ENCODE assay signal across 1 cellular context in genomic region chr11:65569164-65569972, GRCh38.
TF ChIP-seq lines count a peak whose summit lies in the region.

No MANE protein-coding gene starts in this region.

TF ChIP-seq in GM12878, 131 proteins besides CTCF, POLR2A, EP300 and RAD21:
- TF ChIP-seq, protein P1, sequence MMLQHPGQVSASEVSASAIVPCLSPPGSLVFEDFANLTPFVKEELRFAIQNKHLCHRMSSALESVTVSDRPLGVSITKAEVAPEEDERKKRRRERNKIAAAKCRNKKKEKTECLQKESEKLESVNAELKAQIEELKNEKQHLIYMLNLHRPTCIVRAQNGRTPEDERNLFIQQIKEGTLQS (IDR thresholded peaks at IDR 0.05; ENCODE audit: borderline replicate concordance, extremely low read depth, low read depth, low read length), result no peak
- TF ChIP-seq CHD4 (IDR thresholded peaks at IDR 0.05), result no peak
- no peak for TF ChIP-seq LARP7 (IDR thresholded peaks at IDR 0.05)
- TF ChIP-seq CBX5 (IDR thresholded peaks at IDR 0.05; ENCODE audit: low read depth), result no peak
- peak; percentile 54; the same call in 1 of the 2 replicates for TF ChIP-seq HDGF (IDR thresholded peaks at IDR 0.05)
- TF ChIP-seq SMAD1 (IDR thresholded peaks at IDR 0.05; ENCODE audit: low read depth, partially characterized antibody), result peak; percentile 66
- TF ChIP-seq, protein P2, sequence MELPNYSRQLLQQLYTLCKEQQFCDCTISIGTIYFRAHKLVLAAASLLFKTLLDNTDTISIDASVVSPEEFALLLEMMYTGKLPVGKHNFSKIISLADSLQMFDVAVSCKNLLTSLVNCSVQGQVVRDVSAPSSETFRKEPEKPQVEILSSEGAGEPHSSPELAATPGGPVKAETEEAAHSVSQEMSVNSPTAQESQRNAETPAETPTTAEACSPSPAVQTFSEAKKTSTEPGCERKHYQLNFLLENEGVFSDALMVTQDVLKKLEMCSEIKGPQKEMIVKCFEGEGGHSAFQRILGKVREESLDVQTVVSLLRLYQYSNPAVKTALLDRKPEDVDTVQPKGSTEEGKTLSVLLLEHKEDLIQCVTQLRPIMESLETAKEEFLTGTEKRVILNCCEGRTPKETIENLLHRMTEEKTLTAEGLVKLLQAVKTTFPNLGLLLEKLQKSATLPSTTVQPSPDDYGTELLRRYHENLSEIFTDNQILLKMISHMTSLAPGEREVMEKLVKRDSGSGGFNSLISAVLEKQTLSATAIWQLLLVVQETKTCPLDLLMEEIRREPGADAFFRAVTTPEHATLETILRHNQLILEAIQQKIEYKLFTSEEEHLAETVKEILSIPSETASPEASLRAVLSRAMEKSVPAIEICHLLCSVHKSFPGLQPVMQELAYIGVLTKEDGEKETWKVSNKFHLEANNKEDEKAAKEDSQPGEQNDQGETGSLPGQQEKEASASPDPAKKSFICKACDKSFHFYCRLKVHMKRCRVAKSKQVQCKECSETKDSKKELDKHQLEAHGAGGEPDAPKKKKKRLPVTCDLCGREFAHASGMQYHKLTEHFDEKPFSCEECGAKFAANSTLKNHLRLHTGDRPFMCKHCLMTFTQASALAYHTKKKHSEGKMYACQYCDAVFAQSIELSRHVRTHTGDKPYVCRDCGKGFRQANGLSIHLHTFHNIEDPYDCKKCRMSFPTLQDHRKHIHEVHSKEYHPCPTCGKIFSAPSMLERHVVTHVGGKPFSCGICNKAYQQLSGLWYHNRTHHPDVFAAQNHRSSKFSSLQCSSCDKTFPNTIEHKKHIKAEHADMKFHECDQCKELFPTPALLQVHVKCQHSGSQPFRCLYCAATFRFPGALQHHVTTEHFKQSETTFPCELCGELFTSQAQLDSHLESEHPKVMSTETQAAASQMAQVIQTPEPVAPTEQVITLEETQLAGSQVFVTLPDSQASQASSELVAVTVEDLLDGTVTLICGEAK (IDR thresholded peaks at IDR 0.05; ENCODE audit: borderline replicate concordance), result peak; percentile 29
- TF ChIP-seq E2F4 (IDR thresholded peaks at IDR 0.05; ENCODE audit: low read depth, low read length), result no peak
- TF ChIP-seq ZNF217 (IDR thresholded peaks at IDR 0.05), result no peak
- TF ChIP-seq MYC (IDR thresholded peaks at IDR 0.05; ENCODE audit: insufficient read depth, insufficient read length, insufficient replicate concordance, low read length, severe bottlenecking), result peak; percentile 0
- TF ChIP-seq PKNOX1 (IDR thresholded peaks at IDR 0.05), result no peak
- TF ChIP-seq, protein P3, sequence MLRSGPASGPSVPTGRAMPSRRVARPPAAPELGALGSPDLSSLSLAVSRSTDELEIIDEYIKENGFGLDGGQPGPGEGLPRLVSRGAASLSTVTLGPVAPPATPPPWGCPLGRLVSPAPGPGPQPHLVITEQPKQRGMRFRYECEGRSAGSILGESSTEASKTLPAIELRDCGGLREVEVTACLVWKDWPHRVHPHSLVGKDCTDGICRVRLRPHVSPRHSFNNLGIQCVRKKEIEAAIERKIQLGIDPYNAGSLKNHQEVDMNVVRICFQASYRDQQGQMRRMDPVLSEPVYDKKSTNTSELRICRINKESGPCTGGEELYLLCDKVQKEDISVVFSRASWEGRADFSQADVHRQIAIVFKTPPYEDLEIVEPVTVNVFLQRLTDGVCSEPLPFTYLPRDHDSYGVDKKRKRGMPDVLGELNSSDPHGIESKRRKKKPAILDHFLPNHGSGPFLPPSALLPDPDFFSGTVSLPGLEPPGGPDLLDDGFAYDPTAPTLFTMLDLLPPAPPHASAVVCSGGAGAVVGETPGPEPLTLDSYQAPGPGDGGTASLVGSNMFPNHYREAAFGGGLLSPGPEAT (IDR thresholded peaks at IDR 0.05; ENCODE audit: low read depth), result no peak
- no peak for TF ChIP-seq FOS (IDR thresholded peaks at IDR 0.05; ENCODE audit: borderline replicate concordance, extremely low read depth, insufficient read length)
- TF ChIP-seq, protein P4, sequence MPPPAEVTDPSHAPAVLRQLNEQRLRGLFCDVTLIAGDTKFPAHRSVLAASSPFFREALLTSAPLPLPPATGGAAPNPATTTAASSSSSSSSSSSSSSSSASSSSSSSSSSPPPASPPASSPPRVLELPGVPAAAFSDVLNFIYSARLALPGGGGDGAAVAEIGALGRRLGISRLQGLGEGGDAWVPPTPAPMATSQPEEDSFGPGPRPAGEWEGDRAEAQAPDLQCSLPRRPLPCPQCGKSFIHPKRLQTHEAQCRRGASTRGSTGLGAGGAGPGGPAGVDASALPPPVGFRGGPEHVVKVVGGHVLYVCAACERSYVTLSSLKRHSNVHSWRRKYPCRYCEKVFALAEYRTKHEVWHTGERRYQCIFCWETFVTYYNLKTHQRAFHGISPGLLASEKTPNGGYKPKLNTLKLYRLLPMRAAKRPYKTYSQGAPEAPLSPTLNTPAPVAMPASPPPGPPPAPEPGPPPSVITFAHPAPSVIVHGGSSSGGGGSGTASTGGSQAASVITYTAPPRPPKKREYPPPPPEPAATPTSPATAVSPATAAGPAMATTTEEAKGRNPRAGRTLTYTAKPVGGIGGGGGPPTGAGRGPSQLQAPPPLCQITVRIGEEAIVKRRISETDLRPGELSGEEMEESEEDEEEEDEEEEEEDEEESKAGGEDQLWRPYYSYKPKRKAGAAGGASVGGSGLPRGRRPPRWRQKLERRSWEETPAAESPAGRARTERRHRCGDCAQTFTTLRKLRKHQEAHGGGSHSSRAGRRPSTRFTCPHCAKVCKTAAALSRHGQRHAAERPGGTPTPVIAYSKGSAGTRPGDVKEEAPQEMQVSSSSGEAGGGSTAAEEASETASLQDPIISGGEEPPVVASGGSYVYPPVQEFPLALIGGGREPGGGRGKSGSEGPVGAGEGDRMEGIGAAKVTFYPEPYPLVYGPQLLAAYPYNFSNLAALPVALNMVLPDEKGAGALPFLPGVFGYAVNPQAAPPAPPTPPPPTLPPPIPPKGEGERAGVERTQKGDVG (CRISPR knock-in tag; IDR thresholded peaks at IDR 0.05), result no peak
- no peak; the same call in 1 of the 2 replicates for TF ChIP-seq POLR2AphosphoS2 (IDR thresholded peaks at IDR 0.05; ENCODE audit: low read depth, low read length)
- TF ChIP-seq TCF12 (IDR thresholded peaks at IDR 0.05; ENCODE audit: low read depth, low read length), result no peak
- TF ChIP-seq CBFB (IDR thresholded peaks at IDR 0.05; ENCODE audit: low read depth), result no peak; the same call in 1 of the 2 replicates
- TF ChIP-seq CREM (IDR thresholded peaks at IDR 0.05; ENCODE audit: low read depth), result no peak
- peak; percentile 44; the same call in 1 of the 2 replicates for TF ChIP-seq MLLT1 (IDR thresholded peaks at IDR 0.05)
- no peak for TF ChIP-seq STAT1 (conservative IDR thresholded peaks at IDR 0.05)
- TF ChIP-seq, protein P5, sequence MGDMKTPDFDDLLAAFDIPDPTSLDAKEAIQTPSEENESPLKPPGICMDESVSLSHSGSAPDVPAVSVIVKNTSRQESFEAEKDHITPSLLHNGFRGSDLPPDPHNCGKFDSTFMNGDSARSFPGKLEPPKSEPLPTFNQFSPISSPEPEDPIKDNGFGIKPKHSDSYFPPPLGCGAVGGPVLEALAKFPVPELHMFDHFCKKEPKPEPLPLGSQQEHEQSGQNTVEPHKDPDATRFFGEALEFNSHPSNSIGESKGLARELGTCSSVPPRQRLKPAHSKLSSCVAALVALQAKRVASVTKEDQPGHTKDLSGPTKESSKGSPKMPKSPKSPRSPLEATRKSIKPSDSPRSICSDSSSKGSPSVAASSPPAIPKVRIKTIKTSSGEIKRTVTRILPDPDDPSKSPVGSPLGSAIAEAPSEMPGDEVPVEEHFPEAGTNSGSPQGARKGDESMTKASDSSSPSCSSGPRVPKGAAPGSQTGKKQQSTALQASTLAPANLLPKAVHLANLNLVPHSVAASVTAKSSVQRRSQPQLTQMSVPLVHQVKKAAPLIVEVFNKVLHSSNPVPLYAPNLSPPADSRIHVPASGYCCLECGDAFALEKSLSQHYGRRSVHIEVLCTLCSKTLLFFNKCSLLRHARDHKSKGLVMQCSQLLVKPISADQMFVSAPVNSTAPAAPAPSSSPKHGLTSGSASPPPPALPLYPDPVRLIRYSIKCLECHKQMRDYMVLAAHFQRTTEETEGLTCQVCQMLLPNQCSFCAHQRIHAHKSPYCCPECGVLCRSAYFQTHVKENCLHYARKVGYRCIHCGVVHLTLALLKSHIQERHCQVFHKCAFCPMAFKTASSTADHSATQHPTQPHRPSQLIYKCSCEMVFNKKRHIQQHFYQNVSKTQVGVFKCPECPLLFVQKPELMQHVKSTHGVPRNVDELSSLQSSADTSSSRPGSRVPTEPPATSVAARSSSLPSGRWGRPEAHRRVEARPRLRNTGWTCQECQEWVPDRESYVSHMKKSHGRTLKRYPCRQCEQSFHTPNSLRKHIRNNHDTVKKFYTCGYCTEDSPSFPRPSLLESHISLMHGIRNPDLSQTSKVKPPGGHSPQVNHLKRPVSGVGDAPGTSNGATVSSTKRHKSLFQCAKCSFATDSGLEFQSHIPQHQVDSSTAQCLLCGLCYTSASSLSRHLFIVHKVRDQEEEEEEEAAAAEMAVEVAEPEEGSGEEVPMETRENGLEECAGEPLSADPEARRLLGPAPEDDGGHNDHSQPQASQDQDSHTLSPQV (IDR thresholded peaks at IDR 0.05), result no peak
- peak; percentile 73; the same call in 1 of the 2 replicates for TF ChIP-seq SMAD5 (IDR thresholded peaks at IDR 0.05; ENCODE audit: low read depth)
- TF ChIP-seq, protein P6, sequence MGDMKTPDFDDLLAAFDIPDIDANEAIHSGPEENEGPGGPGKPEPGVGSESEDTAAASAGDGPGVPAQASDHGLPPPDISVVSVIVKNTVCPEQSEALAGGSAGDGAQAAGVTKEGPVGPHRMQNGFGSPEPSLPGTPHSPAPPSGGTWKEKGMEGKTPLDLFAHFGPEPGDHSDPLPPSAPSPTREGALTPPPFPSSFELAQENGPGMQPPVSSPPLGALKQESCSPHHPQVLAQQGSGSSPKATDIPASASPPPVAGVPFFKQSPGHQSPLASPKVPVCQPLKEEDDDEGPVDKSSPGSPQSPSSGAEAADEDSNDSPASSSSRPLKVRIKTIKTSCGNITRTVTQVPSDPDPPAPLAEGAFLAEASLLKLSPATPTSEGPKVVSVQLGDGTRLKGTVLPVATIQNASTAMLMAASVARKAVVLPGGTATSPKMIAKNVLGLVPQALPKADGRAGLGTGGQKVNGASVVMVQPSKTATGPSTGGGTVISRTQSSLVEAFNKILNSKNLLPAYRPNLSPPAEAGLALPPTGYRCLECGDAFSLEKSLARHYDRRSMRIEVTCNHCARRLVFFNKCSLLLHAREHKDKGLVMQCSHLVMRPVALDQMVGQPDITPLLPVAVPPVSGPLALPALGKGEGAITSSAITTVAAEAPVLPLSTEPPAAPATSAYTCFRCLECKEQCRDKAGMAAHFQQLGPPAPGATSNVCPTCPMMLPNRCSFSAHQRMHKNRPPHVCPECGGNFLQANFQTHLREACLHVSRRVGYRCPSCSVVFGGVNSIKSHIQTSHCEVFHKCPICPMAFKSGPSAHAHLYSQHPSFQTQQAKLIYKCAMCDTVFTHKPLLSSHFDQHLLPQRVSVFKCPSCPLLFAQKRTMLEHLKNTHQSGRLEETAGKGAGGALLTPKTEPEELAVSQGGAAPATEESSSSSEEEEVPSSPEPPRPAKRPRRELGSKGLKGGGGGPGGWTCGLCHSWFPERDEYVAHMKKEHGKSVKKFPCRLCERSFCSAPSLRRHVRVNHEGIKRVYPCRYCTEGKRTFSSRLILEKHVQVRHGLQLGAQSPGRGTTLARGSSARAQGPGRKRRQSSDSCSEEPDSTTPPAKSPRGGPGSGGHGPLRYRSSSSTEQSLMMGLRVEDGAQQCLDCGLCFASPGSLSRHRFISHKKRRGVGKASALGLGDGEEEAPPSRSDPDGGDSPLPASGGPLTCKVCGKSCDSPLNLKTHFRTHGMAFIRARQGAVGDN (IDR thresholded peaks at IDR 0.05), result peak; percentile 88; the same call in 1 of the 2 replicates
- TF ChIP-seq RAD51 (IDR thresholded peaks at IDR 0.05), result no peak
- TF ChIP-seq SP1 (IDR thresholded peaks at IDR 0.05; ENCODE audit: low read depth, low read length), result no peak
- TF ChIP-seq SREBF1 (IDR thresholded peaks at IDR 0.05; ENCODE audit: low read length), result no peak
- TF ChIP-seq BRCA1 (IDR thresholded peaks at IDR 0.05; ENCODE audit: low read depth, low read length), result no peak
TF ChIP-seq in GM12878: peak in this region for 7.
